ENCODE assay signal across 19 cellular contexts in genomic region chr3:104687362-104687761, GRCh38.
"Had no signal": no experiment of that assay in that cellular context is flagged by ENCODE, and none has a peak within 500 bp of the region (broad histone marks: within the 10 kb centered on the region; RNA-seq: fewer than 3 reads in every experiment).

No MANE protein-coding gene starts in this region.

- ATAC-seq: foreskin keratinocyte; gastroesophageal sphincter; heart left ventricle; left colon; left lobe of liver; mucosa of descending colon; naive thymus-derived CD8-positive, alpha-beta T cell had no signal

- DNase-seq: colonic mucosa; cortex of kidney; effector memory CD4-positive, alpha-beta T cell; foreskin keratinocyte; heart left ventricle; hypothalamus; immature natural killer cell; islet precursor cell; kidney; kidney glomerular epithelial cell; left colon; left ventricle myocardium inferior; mammary epithelial cell; mesendoderm; mucosa of descending colon; naive B cell; naive thymus-derived CD8-positive, alpha-beta T cell had no signal
